In the genomic region with DNA sequence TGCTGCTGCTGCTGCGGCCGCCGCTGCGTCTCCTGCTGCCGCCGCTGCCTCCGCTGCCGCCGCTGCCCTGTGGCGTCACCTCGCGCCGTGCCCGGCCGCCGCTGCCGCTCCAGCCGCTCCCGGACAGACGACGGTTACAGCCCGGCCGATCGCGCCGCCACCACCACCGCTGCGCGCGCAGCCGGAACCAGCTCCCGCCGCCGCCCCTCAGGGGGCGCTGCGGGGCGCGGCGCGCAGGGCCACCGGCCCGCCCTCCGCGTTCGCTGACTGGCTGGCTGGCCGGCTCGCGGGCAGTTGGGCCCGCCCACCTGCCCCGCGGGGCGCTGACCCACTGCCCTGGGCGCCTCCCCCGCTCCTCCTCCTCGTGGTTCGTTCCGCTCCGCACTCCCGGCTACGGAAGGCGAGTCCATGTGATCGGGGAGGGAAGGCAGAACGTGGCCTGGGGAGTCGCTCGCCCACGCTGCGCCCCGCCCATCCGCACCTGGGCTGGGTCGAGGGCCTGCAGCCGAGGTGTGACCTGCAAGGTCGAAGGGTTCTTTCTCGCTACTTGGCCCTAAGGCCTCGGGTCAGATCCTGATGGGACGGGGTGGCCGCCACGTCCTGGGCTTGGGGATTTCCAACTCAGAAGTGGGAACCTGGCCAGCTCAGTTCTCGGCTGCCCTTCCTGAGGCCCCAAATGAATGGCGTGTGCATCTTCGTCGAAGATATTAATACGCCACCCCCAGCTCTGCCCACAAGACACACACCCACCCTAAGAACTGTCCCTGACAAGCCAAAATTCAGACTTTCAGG, we compare ENCODE assay signal across 1 cellular context.
TF ChIP-seq lines count a peak whose summit lies in the region.

Gene PTP4A2, minus strand, starts transcription at position 185 of the 792 bp plus-strand sequence. CDS start 19,303 bp downstream, outside the sequence.

TF ChIP-seq in K562, 482 proteins besides CTCF, POLR2A, EP300 and RAD21 (continued from another document and continues in another):
- TF ChIP-seq, protein P1, sequence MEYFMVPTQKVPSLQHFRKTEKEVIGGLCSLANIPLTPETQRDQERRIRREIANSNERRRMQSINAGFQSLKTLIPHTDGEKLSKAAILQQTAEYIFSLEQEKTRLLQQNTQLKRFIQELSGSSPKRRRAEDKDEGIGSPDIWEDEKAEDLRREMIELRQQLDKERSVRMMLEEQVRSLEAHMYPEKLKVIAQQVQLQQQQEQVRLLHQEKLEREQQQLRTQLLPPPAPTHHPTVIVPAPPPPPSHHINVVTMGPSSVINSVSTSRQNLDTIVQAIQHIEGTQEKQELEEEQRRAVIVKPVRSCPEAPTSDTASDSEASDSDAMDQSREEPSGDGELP (CRISPR knock-in tag; IDR thresholded peaks at IDR 0.05; ENCODE audit: borderline replicate concordance): peak; percentile 96
- TF ChIP-seq, protein P2, sequence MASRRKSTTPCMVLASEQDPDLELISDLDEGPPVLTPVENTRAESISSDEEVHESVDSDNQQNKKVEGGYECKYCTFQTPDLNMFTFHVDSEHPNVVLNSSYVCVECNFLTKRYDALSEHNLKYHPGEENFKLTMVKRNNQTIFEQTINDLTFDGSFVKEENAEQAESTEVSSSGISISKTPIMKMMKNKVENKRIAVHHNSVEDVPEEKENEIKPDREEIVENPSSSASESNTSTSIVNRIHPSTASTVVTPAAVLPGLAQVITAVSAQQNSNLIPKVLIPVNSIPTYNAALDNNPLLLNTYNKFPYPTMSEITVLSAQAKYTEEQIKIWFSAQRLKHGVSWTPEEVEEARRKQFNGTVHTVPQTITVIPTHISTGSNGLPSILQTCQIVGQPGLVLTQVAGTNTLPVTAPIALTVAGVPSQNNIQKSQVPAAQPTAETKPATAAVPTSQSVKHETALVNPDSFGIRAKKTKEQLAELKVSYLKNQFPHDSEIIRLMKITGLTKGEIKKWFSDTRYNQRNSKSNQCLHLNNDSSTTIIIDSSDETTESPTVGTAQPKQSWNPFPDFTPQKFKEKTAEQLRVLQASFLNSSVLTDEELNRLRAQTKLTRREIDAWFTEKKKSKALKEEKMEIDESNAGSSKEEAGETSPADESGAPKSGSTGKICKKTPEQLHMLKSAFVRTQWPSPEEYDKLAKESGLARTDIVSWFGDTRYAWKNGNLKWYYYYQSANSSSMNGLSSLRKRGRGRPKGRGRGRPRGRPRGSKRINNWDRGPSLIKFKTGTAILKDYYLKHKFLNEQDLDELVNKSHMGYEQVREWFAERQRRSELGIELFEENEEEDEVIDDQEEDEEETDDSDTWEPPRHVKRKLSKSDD (conservative IDR thresholded peaks at IDR 0.05; ENCODE audit: low read length): no peak
- TF ChIP-seq TEAD1 (CRISPR knock-in tag; IDR thresholded peaks at IDR 0.05) (peak in 1 of 2 experiments; percentile 86; a peak in 2 of 4 replicates), SAP30 (IDR thresholded peaks at IDR 0.05; ENCODE audit: borderline replicate concordance, insufficient read depth, low read depth, low read length, poor library complexity, severe bottlenecking) (peak; percentile 29), KDM4B (IDR thresholded peaks at IDR 0.05; ENCODE audit: borderline replicate concordance in 2 of 2, low read depth in 1 of 2) (peak in 1 of 2 experiments; percentile 78; a peak in 1 of 4 replicates), MXD1 (CRISPR knock-in tag; IDR thresholded peaks at IDR 0.05; ENCODE audit: borderline replicate concordance, poor library complexity, severe bottlenecking) (peak; percentile 33), HNRNPLL (IDR thresholded peaks at IDR 0.05; ENCODE audit: low read depth, low read length, poor library complexity, severe bottlenecking) (no peak), THAP12 (CRISPR knock-in tag; IDR thresholded peaks at IDR 0.05) (peak; percentile 96), CBX5 (IDR thresholded peaks at IDR 0.05; ENCODE audit: borderline replicate concordance, low read depth) (peak; percentile 69; the same call in 1 of the 2 replicates), ELF2 (CRISPR knock-in tag; IDR thresholded peaks at IDR 0.05) (no peak), ZNF175 (CRISPR knock-in tag; IDR thresholded peaks at IDR 0.05; ENCODE audit: low read depth) (no peak), ZNF583 (CRISPR knock-in tag; IDR thresholded peaks at IDR 0.05) (peak; percentile 37; the same call in 1 of the 2 replicates), NONO (IDR thresholded peaks at IDR 0.05; ENCODE audit: low read depth in 2 of 2, low read length in 1 of 2) (peak; percentile 5 to 99; a peak in 2 of 4 replicates), ELF1 (tag; IDR thresholded peaks at IDR 0.05) (peak; percentile 75), SP1 (CRISPR knock-in tag; IDR thresholded peaks at IDR 0.05) (peak; percentile 99), MAZ (CRISPR knock-in tag; conservative IDR thresholded peaks at IDR 0.05 in 1 of 2, IDR thresholded peaks at IDR 0.05 in 1 of 2) (peak; percentile 98 to 99), TAF7 (tag; IDR thresholded peaks at IDR 0.05) (no peak), ARID3B (CRISPR knock-in tag; IDR thresholded peaks at IDR 0.05; ENCODE audit: borderline replicate concordance) (no peak; the same call in 1 of the 2 replicates), MITF (IDR thresholded peaks at IDR 0.05) (peak; percentile 60; the same call in 1 of the 2 replicates), ZNF23 (CRISPR knock-in tag; IDR thresholded peaks at IDR 0.05) (no peak), USF1 (CRISPR knock-in tag; IDR thresholded peaks at IDR 0.05) (peak; percentile 88), GATAD2A (IDR thresholded peaks at IDR 0.05) (0 out of 2 replicates have a peak, but pooled peaks have one; percentile 81), NCOA2 (IDR thresholded peaks at IDR 0.05; ENCODE audit: partially characterized antibody in 2 of 2) (no peak)
- TF ChIP-seq, protein P3, sequence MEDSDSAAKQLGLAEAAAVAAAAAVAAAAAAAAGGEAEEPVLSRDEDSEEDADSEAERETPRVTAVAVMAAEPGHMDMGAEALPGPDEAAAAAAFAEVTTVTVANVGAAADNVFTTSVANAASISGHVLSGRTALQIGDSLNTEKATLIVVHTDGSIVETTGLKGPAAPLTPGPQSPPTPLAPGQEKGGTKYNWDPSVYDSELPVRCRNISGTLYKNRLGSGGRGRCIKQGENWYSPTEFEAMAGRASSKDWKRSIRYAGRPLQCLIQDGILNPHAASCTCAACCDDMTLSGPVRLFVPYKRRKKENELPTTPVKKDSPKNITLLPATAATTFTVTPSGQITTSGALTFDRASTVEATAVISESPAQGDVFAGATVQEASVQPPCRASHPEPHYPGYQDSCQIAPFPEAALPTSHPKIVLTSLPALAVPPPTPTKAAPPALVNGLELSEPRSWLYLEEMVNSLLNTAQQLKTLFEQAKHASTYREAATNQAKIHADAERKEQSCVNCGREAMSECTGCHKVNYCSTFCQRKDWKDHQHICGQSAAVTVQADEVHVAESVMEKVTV (CRISPR knock-in tag; IDR thresholded peaks at IDR 0.05): no peak
- TF ChIP-seq, protein P4, sequence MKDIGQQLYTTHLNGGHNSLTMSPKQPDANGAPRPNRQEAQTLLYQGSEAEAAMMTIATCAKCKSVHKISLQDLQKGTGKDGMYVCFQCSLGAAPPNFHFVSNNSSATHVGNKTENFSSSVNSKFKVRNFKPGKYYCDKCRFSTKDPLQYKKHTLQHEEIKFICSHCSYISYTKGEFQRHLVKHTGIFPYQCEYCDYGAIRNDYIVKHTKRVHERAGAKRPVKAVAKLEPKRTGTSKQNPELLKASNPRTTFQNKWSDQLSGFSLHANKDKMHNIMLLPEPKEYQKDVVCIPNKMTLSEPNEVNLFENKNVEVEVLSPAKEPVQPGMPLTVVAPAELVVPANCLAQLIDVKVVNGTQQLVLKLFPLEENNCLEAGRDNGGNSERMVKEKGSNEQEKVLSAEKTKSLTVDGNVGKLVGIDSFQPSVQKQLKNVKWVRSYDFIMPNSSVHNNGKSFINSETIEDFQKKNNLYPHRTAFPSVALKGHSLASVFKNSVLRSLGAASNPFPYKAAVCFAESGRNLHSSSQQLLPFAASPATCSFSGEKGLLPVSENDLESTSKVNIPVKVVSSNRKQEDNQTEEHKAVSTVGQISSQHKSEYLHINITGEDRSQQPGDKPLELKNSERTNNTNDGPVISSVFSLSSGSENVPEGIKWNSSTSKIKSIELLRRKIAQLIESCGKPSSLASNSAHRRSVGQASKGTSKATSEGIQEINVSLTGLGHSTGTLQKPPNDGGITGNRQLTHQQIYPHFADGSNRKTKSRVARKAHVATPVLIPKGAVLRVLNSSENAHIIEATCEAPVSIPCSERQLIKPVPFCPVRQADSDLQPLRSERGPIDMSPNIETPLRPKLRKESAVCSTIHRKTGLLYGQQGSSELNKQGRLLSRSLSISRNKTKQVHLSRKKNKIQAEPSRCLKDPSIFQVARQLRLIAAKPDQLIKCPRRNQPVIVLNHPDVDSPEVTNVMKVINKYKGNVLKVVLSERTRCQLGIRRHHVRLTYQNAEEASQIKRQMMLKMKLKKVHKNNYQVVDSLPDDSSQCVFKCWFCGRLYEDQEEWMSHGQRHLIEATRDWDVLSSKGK (CRISPR knock-in tag; IDR thresholded peaks at IDR 0.05): no peak
- TF ChIP-seq, protein P5, sequence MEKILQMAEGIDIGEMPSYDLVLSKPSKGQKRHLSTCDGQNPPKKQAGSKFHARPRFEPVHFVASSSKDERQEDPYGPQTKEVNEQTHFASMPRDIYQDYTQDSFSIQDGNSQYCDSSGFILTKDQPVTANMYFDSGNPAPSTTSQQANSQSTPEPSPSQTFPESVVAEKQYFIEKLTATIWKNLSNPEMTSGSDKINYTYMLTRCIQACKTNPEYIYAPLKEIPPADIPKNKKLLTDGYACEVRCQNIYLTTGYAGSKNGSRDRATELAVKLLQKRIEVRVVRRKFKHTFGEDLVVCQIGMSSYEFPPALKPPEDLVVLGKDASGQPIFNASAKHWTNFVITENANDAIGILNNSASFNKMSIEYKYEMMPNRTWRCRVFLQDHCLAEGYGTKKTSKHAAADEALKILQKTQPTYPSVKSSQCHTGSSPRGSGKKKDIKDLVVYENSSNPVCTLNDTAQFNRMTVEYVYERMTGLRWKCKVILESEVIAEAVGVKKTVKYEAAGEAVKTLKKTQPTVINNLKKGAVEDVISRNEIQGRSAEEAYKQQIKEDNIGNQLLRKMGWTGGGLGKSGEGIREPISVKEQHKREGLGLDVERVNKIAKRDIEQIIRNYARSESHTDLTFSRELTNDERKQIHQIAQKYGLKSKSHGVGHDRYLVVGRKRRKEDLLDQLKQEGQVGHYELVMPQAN (IDR thresholded peaks at IDR 0.05; ENCODE audit: borderline replicate concordance): peak; percentile 60; the same call in 1 of the 2 replicates
- TF ChIP-seq, protein P6, sequence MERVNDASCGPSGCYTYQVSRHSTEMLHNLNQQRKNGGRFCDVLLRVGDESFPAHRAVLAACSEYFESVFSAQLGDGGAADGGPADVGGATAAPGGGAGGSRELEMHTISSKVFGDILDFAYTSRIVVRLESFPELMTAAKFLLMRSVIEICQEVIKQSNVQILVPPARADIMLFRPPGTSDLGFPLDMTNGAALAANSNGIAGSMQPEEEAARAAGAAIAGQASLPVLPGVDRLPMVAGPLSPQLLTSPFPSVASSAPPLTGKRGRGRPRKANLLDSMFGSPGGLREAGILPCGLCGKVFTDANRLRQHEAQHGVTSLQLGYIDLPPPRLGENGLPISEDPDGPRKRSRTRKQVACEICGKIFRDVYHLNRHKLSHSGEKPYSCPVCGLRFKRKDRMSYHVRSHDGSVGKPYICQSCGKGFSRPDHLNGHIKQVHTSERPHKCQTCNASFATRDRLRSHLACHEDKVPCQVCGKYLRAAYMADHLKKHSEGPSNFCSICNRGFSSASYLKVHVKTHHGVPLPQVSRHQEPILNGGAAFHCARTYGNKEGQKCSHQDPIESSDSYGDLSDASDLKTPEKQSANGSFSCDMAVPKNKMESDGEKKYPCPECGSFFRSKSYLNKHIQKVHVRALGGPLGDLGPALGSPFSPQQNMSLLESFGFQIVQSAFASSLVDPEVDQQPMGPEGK (CRISPR knock-in tag; IDR thresholded peaks at IDR 0.05; ENCODE audit: borderline replicate concordance): no peak; the same call in 1 of the 2 replicates
